In genomic region chr4:15653864-15654391, GRCh38 we compare ENCODE assay signal across 8 cellular contexts. TPM values are rescaled to one million over a fixed set of nuclear protein-coding genes. Genes with fewer than 3 reads are reported as not detected.
DNase-seq lines count a peak whose midpoint lies in the region; ATAC-seq and TF ChIP-seq lines count a peak whose summit lies in the region.

No MANE protein-coding gene starts in this region.

- H3K27ac ChIP-seq in CD4-positive, CD25-positive, alpha-beta regulatory T cell (ENCODE audit: insufficient read depth, low read length, poor library complexity, severe bottlenecking), result peak overlapping the region; percentile 90
- peak overlapping the region in 9 of 10 donors; percentile 91 to 100 (median 99) for H3K27ac ChIP-seq in heart right ventricle

- no peaks in the 10 kb centered on the region for H3K27me3 ChIP-seq in CD4-positive, CD25-positive, alpha-beta regulatory T cell (ENCODE audit: control insufficient read depth, insufficient read depth, low read length)
- H3K27me3 ChIP-seq in heart right ventricle, result no peaks in the 10 kb centered on the region

- ATAC-seq in CD4-positive, CD25-positive, alpha-beta regulatory T cell (ENCODE audit: low read depth in 2 of 2), result no peak
- ATAC-seq in GM19438 (IDR thresholded peaks at IDR 0.05; ENCODE audit: low read depth, unreplicated experiment) (peak; percentile 18), heart right ventricle (peak in 5 of 8 donors; percentile 10 to 24 (median 20))

- H3K27me3 Mint-ChIP-seq in CD4-positive, CD25-positive, alpha-beta regulatory T cell, result no peaks in the 10 kb centered on the region
- no peaks in the 10 kb centered on the region for H3K27me3 Mint-ChIP-seq in activated T-helper 1 cell treated with anti-CD3 and anti-CD28 coated beads, Interleukin-12 subunit alpha, Interleukin-12 subunit beta, Interleukin-2, Interleukin-4 antibody, amounts not matched to agents 30 ng/mL and 10 ng/mL and 1 ng/mL, durations not matched to agents 14 hours and 24 hours and 36 hours (ENCODE audit: insufficient read depth)

- peaks cover 0 to 2% (median 0%) of the 10 kb centered on the region in 7 donors for H3K9me3 Mint-ChIP-seq in CD4-positive, CD25-positive, alpha-beta regulatory T cell
- H3K9me3 Mint-ChIP-seq in activated T-helper 1 cell treated with anti-CD3 and anti-CD28 coated beads, Interleukin-12 subunit alpha, Interleukin-12 subunit beta, Interleukin-2, Interleukin-4 antibody, amounts not matched to agents 30 ng/mL and 10 ng/mL and 1 ng/mL, durations not matched to agents 14 hours and 24 hours and 36 hours, result no peaks in the 10 kb centered on the region

- peak overlapping the region; percentile 94 for H3K4me3 ChIP-seq in CD4-positive, CD25-positive, alpha-beta regulatory T cell (ENCODE audit: low read depth, low read length)
- peak overlapping the region; percentile 86 for H3K4me3 ChIP-seq in LNCaP clone FGC (ENCODE audit: low read depth, low read length)
- peak overlapping the region; percentile 48 to 85 (median 72) for H3K4me3 ChIP-seq in heart right ventricle

- no peaks in the 10 kb centered on the region for H3K36me3 ChIP-seq in CD4-positive, CD25-positive, alpha-beta regulatory T cell (ENCODE audit: control insufficient read depth, insufficient read depth, low read length)
- no peaks in the 10 kb centered on the region for H3K36me3 ChIP-seq in heart right ventricle

- H3K4me1 ChIP-seq in CD4-positive, CD25-positive, alpha-beta regulatory T cell (ENCODE audit: control insufficient read depth, insufficient read depth, low read length, poor library complexity, severe bottlenecking), result peaks cover 60% of the 10 kb centered on the region
- peaks cover 4 to 85% (median 57%) of the 10 kb centered on the region in 9 donors for H3K4me1 ChIP-seq in heart right ventricle

- intact Hi-C loops in activated T-helper 1 cell treated with anti-CD3 and anti-CD28 coated beads, Interleukin-12 subunit alpha, Interleukin-12 subunit beta, Interleukin-2, Interleukin-4 antibody, amounts not matched to agents 30 ng/mL and 10 ng/mL and 1 ng/mL, durations not matched to agents 14 hours and 24 hours and 36 hours (cut with micrococcal nuclease), result loop anchor here (2.0 to 10.0 kb wide), 9 partner anchors 85 to 1999 kb away; partner anchors contain the start of gene MED28
- intact Hi-C loops in heart right ventricle (cut with DNase I), result loop anchor here in 6 of 10 donors (2.0 to 10.0 kb wide), 8 partner anchors 29 to 649 kb away; partner anchors contain the start of gene CPEB2 (in 1 of the 6)

- WGBS in heart right ventricle, 2 donors, result 0% methylated on average over 4 of the region's 4 CpGs

- no peaks in the 10 kb centered on the region for H3K36me3 Mint-ChIP-seq in CD4-positive, CD25-positive, alpha-beta regulatory T cell
- H3K36me3 Mint-ChIP-seq in activated T-helper 1 cell treated with anti-CD3 and anti-CD28 coated beads, Interleukin-12 subunit alpha, Interleukin-12 subunit beta, Interleukin-2, Interleukin-4 antibody, amounts not matched to agents 30 ng/mL and 10 ng/mL and 1 ng/mL, durations not matched to agents 14 hours and 24 hours and 36 hours (ENCODE audit: low read depth), result no peaks in the 10 kb centered on the region

- peaks cover 28 to 58% (median 49%) of the 10 kb centered on the region in 4 donors for H3K4me1 Mint-ChIP-seq in CD4-positive, CD25-positive, alpha-beta regulatory T cell
- peaks cover 58% of the 10 kb centered on the region for H3K4me1 Mint-ChIP-seq in activated T-helper 1 cell treated with anti-CD3 and anti-CD28 coated beads, Interleukin-12 subunit alpha, Interleukin-12 subunit beta, Interleukin-2, Interleukin-4 antibody, amounts not matched to agents 30 ng/mL and 10 ng/mL and 1 ng/mL, durations not matched to agents 14 hours and 24 hours and 36 hours (ENCODE audit: low read depth)

- H3K4me3 Mint-ChIP-seq in CD4-positive, CD25-positive, alpha-beta regulatory T cell, result peak overlapping the region; percentile 97 to 99 (median 98)
- peak overlapping the region; percentile 99 for H3K4me3 Mint-ChIP-seq in activated T-helper 1 cell treated with anti-CD3 and anti-CD28 coated beads, Interleukin-12 subunit alpha, Interleukin-12 subunit beta, Interleukin-2, Interleukin-4 antibody, amounts not matched to agents 30 ng/mL and 10 ng/mL and 1 ng/mL, durations not matched to agents 14 hours and 24 hours and 36 hours

- H3K27ac Mint-ChIP-seq in CD4-positive, CD25-positive, alpha-beta regulatory T cell, result peak overlapping the region; percentile 94 to 99 (median 97)
- H3K27ac Mint-ChIP-seq in activated T-helper 1 cell treated with anti-CD3 and anti-CD28 coated beads, Interleukin-12 subunit alpha, Interleukin-12 subunit beta, Interleukin-2, Interleukin-4 antibody, amounts not matched to agents 30 ng/mL and 10 ng/mL and 1 ng/mL, durations not matched to agents 14 hours and 24 hours and 36 hours, result peak overlapping the region; percentile 95

- no peaks in the 10 kb centered on the region for H3K9me3 ChIP-seq in CD4-positive, CD25-positive, alpha-beta regulatory T cell (ENCODE audit: control insufficient read depth in 2 of 2, low read length in 2 of 2)
- no peaks in the 10 kb centered on the region for H3K9me3 ChIP-seq in heart right ventricle

- peak in 2 of 3 donors; percentile 4 to 60 for DNase-seq in CD4-positive, CD25-positive, alpha-beta regulatory T cell
- DNase-seq in LNCaP clone FGC (ENCODE audit: low read depth) (peak; percentile 27), heart right ventricle (no peak), pons (ENCODE audit: low spot score) (peak; percentile 75), UCSD-AML1 (lab: John Stamatoyannopoulos, UW; ENCODE audit: unreplicated experiment) (no peak), NCI-H2029 treated with DMSO at 0.1 percent for 48 hours (lab: John Stamatoyannopoulos, UW) (no peak)
- no peak for DNase-seq in activated T-helper 1 cell treated with anti-CD3 and anti-CD28 coated beads, Interleukin-12 subunit alpha, Interleukin-12 subunit beta, Interleukin-2, Interleukin-4 antibody, amounts not matched to agents 30 ng/mL and 10 ng/mL and 1 ng/mL, durations not matched to agents 14 hours and 24 hours and 36 hours (ENCODE audit: low spot score)

- no peak for TF ChIP-seq CTCF in LNCaP clone FGC (IDR thresholded peaks at IDR 0.05; ENCODE audit: control insufficient read depth, extremely low read depth, insufficient read depth)
- no peak for TF ChIP-seq CTCF in heart right ventricle (IDR thresholded peaks at IDR 0.05)

RNA-seq across cellular contexts. Expression of gene FBXL5, which starts 1.2 kb away (rescaled TPM):
- total RNA-seq in CD4-positive, CD25-positive, alpha-beta regulatory T cell, result 53.3 TPM
- polyA plus RNA-seq in CD4-positive, CD25-positive, alpha-beta regulatory T cell, result 100 to 1,000 TPM; 123 to 137 (median 128) TPM
- total RNA-seq in activated T-helper 1 cell treated with anti-CD3 and anti-CD28 coated beads, Interleukin-12 subunit alpha, Interleukin-12 subunit beta, Interleukin-2, Interleukin-4 antibody, amounts not matched to agents 30 ng/mL and 10 ng/mL and 1 ng/mL, durations not matched to agents 14 hours and 24 hours and 36 hours, result 31.3 and 34.7 TPM in 2 replicates
- total RNA-seq in heart right ventricle, result 100 to 1,000 TPM in 1 of 10 donors, 10 to 100 TPM in 9; 63.2 to 102 (median 77.3) TPM
- 10 to 100 TPM; 32.8 to 35.7 TPM for polyA plus RNA-seq in heart right ventricle

RNA-seq across cellular contexts. Expression of gene FAM200B, which starts 27.7 kb away (rescaled TPM):
- 21.0 TPM for total RNA-seq in CD4-positive, CD25-positive, alpha-beta regulatory T cell
- polyA plus RNA-seq in CD4-positive, CD25-positive, alpha-beta regulatory T cell, result 100 to 1,000 TPM in 2 of 4 donors, 10 to 100 TPM in 2; 90.7 to 120 (median 104) TPM
- 5.5 and 6.6 TPM in 2 replicates for total RNA-seq in activated T-helper 1 cell treated with anti-CD3 and anti-CD28 coated beads, Interleukin-12 subunit alpha, Interleukin-12 subunit beta, Interleukin-2, Interleukin-4 antibody, amounts not matched to agents 30 ng/mL and 10 ng/mL and 1 ng/mL, durations not matched to agents 14 hours and 24 hours and 36 hours
- total RNA-seq in heart right ventricle, result 10 to 100 TPM; 19.7 to 38.7 (median 30.3) TPM
- 10 to 100 TPM; 21.7 to 23.2 TPM for polyA plus RNA-seq in heart right ventricle

RNA-seq across cellular contexts. Expression of gene BST1, which starts 48.9 kb away (rescaled TPM):
- 0.27 TPM for total RNA-seq in CD4-positive, CD25-positive, alpha-beta regulatory T cell
- polyA plus RNA-seq in CD4-positive, CD25-positive, alpha-beta regulatory T cell, result 1 to 10 TPM in 2 of 4 donors, under 1 TPM in 1, not detected in 1; 0.40 to 6.5 (median 2.5) TPM
- total RNA-seq in activated T-helper 1 cell treated with anti-CD3 and anti-CD28 coated beads, Interleukin-12 subunit alpha, Interleukin-12 subunit beta, Interleukin-2, Interleukin-4 antibody, amounts not matched to agents 30 ng/mL and 10 ng/mL and 1 ng/mL, durations not matched to agents 14 hours and 24 hours and 36 hours, result 0.81 and 0.93 TPM in 2 replicates
- 1 to 10 TPM; 1.3 to 5.7 (median 3.2) TPM for total RNA-seq in heart right ventricle
- polyA plus RNA-seq in heart right ventricle, result 1 to 10 TPM; 2.3 to 2.9 TPM

Comparison
In these comparisons a context has a peak if more than half of its experiments do, and no peak if none do; other contexts are left out.
1. ATAC-seq: peak in GM19438 (single experiment) and heart right ventricle (5 of 8); none in CD4-positive, CD25-positive, alpha-beta regulatory T cell (0 of 2).
2. DNase-seq: peak in CD4-positive, CD25-positive, alpha-beta regulatory T cell (2 of 3), LNCaP clone FGC (single experiment) and pons (single experiment); none in activated T-helper 1 cell treated with anti-CD3 and anti-CD28 coated beads, Interleukin-12 subunit alpha, Interleukin-12 subunit beta, Interleukin-2, Interleukin-4 antibody, amounts not matched to agents 30 ng/mL and 10 ng/mL and 1 ng/mL, durations not matched to agents 14 hours and 24 hours and 36 hours (single experiment), heart right ventricle (0 of 2), UCSD-AML1 (single experiment) and NCI-H2029 treated with DMSO at 0.1 percent for 48 hours (single experiment).
3. Peak in every context shown above with its lines, with median percentiles within 50 percentile points of each other: H3K4me3 ChIP-seq.